ENCODE assay signal across 11 cellular contexts in genomic region chr14:76964695-76965094, GRCh38.
DNase-seq lines count a peak whose midpoint lies in the region; ATAC-seq and TF ChIP-seq lines count a peak whose summit lies in the region.
"Had no signal": no experiment of that assay in that cellular context is flagged by ENCODE, and none has a peak within 500 bp of the region (broad histone marks: within the 10 kb centered on the region; RNA-seq: fewer than 3 reads in every experiment).

No MANE protein-coding gene starts in this region.

- H3K27ac Mint-ChIP-seq in MCF 10A (ENCODE audit: low read depth, unreplicated experiment) (no peak overlapping the region), immature natural killer cell (peak overlapping the region in 4 of 6 donors; percentile 15 to 70 (median 44))
- peak overlapping the region; percentile 35 to 97 for H3K27ac Mint-ChIP-seq in stimulated activated naive CD8-positive, alpha-beta T cell treated with anti-CD3 and anti-CD28 coated beads, Interleukin-15, amount 100 ng/mL, for 72 hours

- no peak overlapping the region for H3K4me3 ChIP-seq in breast epithelium
- H3K4me3 ChIP-seq: ovary had no signal

- H3K36me3 Mint-ChIP-seq in MCF 10A (ENCODE audit: insufficient read depth, unreplicated experiment) = no peaks in the 10 kb centered on the region
- no peaks in the 10 kb centered on the region for H3K36me3 Mint-ChIP-seq in immature natural killer cell
- H3K36me3 Mint-ChIP-seq: stimulated activated memory B cell treated with anti-CD40 and anti-IgM and Interleukin-4, amounts not matched to agents 10 μg/mL and 1 μg/mL and 100 μg/mL, for 72 hours had no signal

- no peak for DNase-seq in breast epithelium (ENCODE audit: low spot score in 2 of 2)
- DNase-seq in MCF 10A (ENCODE audit: unreplicated experiment) = no peak
- DNase-seq in SW480 (ENCODE audit: low spot score) = peak; percentile 43
- peak; percentile 39 to 55 (median 48) for DNase-seq in immature natural killer cell
- DNase-seq in stimulated activated naive CD8-positive, alpha-beta T cell treated with anti-CD3 and anti-CD28 coated beads, Interleukin-15, amount 100 ng/mL, for 72 hours = peak; percentile 68 to 80
- no peak for DNase-seq in NCI-H774 (lab: John Stamatoyannopoulos, UW)
- no peak for DNase-seq in activated effector memory CD4-positive, alpha-beta T cell treated with anti-CD3 and anti-CD28 coated beads, Interleukin-2, amount 50 U/mL, for 16 hours
- DNase-seq: EL, ovary had no signal

- H3K4me1 Mint-ChIP-seq in MCF 10A (ENCODE audit: insufficient read depth, unreplicated experiment) (peaks cover 27% of the 10 kb centered on the region), immature natural killer cell (peaks cover 66 to 74% of the 10 kb centered on the region in 2 donors)
- H3K4me1 Mint-ChIP-seq in stimulated activated naive CD8-positive, alpha-beta T cell treated with anti-CD3 and anti-CD28 coated beads, Interleukin-15, amount 100 ng/mL, for 72 hours = peaks cover 81% of the 10 kb centered on the region

- peak overlapping the region; percentile 5 to 60 for H3K27ac ChIP-seq in breast epithelium
- H3K27ac ChIP-seq: ovary had no signal

- CTCF ChIA-PET in MCF 10A (lab: Yijun Ruan, JAX) = interaction anchor here (1.2 kb wide), 1 partner anchor 51 kb away, joined by 4 read pairs; no protein-coding TSS in a partner anchor

- H3K36me3 ChIP-seq in breast epithelium = no peaks in the 10 kb centered on the region
- H3K36me3 ChIP-seq: ovary had no signal

- intact Hi-C loops in breast epithelium (cut with DNase I; ENCODE audit: low total_unique reads) = no loop called here
- intact Hi-C loops in MCF 10A (cut with micrococcal nuclease) = no loop called here

- BruUV-seq in MCF 10A (replicated peaks; lab: Mats Ljungman, UMichigan) = no TSS peak

- H3K4me3 Mint-ChIP-seq in MCF 10A (ENCODE audit: unreplicated experiment) (no peak overlapping the region), immature natural killer cell (peak overlapping the region in 4 of 5 donors; percentile 7 to 40 (median 30))
- H3K4me3 Mint-ChIP-seq in stimulated activated naive CD8-positive, alpha-beta T cell treated with anti-CD3 and anti-CD28 coated beads, Interleukin-15, amount 100 ng/mL, for 72 hours = peak overlapping the region; percentile 32 to 55
- H3K4me3 Mint-ChIP-seq: stimulated activated memory B cell treated with anti-CD40 and anti-IgM and Interleukin-4, amounts not matched to agents 10 μg/mL and 1 μg/mL and 100 μg/mL, for 72 hours had no signal

- POLR2A ChIA-PET in MCF 10A (lab: Yijun Ruan, JAX) = no interaction called here

- no peaks in the 10 kb centered on the region for H3K9me3 ChIP-seq in breast epithelium
- H3K9me3 ChIP-seq: ovary had no signal

- peak; percentile 75 for ATAC-seq in stimulated activated naive CD8-positive, alpha-beta T cell treated with anti-CD3 and anti-CD28 coated beads, Interleukin-15, amount 100 ng/mL, for 72 hours
- ATAC-seq in GM19463 (IDR thresholded peaks at IDR 0.05; ENCODE audit: unreplicated experiment) = no peak
- ATAC-seq: stimulated activated memory B cell treated with anti-CD40 and anti-IgM and Interleukin-4, amounts not matched to agents 10 μg/mL and 1 μg/mL and 100 μg/mL, for 72 hours had no signal

- H3K27me3 Mint-ChIP-seq in MCF 10A (ENCODE audit: insufficient read depth, unreplicated experiment) (no peaks in the 10 kb centered on the region), immature natural killer cell (ENCODE audit: low read depth in 3 of 3) (peaks cover 19 to 36% (median 23%) of the 10 kb centered on the region in 3 donors)
- H3K27me3 Mint-ChIP-seq in stimulated activated naive CD8-positive, alpha-beta T cell treated with anti-CD3 and anti-CD28 coated beads, Interleukin-15, amount 100 ng/mL, for 72 hours = no peaks in the 10 kb centered on the region
- H3K27me3 Mint-ChIP-seq: stimulated activated memory B cell treated with anti-CD40 and anti-IgM and Interleukin-4, amounts not matched to agents 10 μg/mL and 1 μg/mL and 100 μg/mL, for 72 hours had no signal

- TF ChIP-seq POLR2A in breast epithelium (IDR thresholded peaks at IDR 0.05) = no peak

- H3K27me3 ChIP-seq in breast epithelium = no peaks in the 10 kb centered on the region
- H3K27me3 ChIP-seq: ovary had no signal

- H3K4me1 ChIP-seq in breast epithelium = peaks cover 0 to 6% of the 10 kb centered on the region in 2 donors

- H3K9me3 Mint-ChIP-seq in MCF 10A (ENCODE audit: unreplicated experiment) (no peaks in the 10 kb centered on the region), immature natural killer cell (no peaks in the 10 kb centered on the region)
- no peaks in the 10 kb centered on the region for H3K9me3 Mint-ChIP-seq in stimulated activated naive CD8-positive, alpha-beta T cell treated with anti-CD3 and anti-CD28 coated beads, Interleukin-15, amount 100 ng/mL, for 72 hours
- H3K9me3 Mint-ChIP-seq: stimulated activated memory B cell treated with anti-CD40 and anti-IgM and Interleukin-4, amounts not matched to agents 10 μg/mL and 1 μg/mL and 100 μg/mL, for 72 hours had no signal

- no peak for TF ChIP-seq CTCF in breast epithelium (IDR thresholded peaks at IDR 0.05)
- no peak for TF ChIP-seq CTCF in MCF 10A (IDR thresholded peaks at IDR 0.05; ENCODE audit: unreplicated experiment)

Comparison
In these comparisons a context has a peak if more than half of its experiments do, and no peak if none do; other contexts are left out.
1. DNase-seq: peak in SW480 (single experiment), immature natural killer cell (3 of 3) and stimulated activated naive CD8-positive, alpha-beta T cell treated with anti-CD3 and anti-CD28 coated beads, Interleukin-15, amount 100 ng/mL, for 72 hours (2 of 2); none in breast epithelium (0 of 2), MCF 10A (single experiment), NCI-H774 (single experiment) and activated effector memory CD4-positive, alpha-beta T cell treated with anti-CD3 and anti-CD28 coated beads, Interleukin-2, amount 50 U/mL, for 16 hours (single experiment).